In genomic region chr13:113781571-113781970, GRCh38 we compare ENCODE assay signal across 26 cellular contexts. TPM values are rescaled to one million over a fixed set of nuclear protein-coding genes. Genes with fewer than 3 reads are reported as not detected.
DNase-seq lines count a peak whose midpoint lies in the region; ATAC-seq, FAIRE-seq and TF ChIP-seq lines count a peak whose summit lies in the region.
"Had no signal": no experiment of that assay in that cellular context is flagged by ENCODE, and none has a peak within 500 bp of the region (broad histone marks: within the 10 kb centered on the region; RNA-seq: fewer than 3 reads in every experiment).

No MANE protein-coding gene starts in this region.

- H3K27me3 Mint-ChIP-seq in MCF 10A (ENCODE audit: insufficient read depth, unreplicated experiment) = no peaks in the 10 kb centered on the region
- peaks cover 33% of the 10 kb centered on the region for H3K27me3 Mint-ChIP-seq in activated T-cell treated with anti-CD3 and anti-CD28 coated beads, Interleukin-2, amount 50 U/mL, for 72 hours (ENCODE audit: low read depth)

- no peak overlapping the region for H3K4me3 ChIP-seq in breast epithelium
- H3K4me3 ChIP-seq in bronchial epithelial cell (ENCODE audit: low read depth, low read length) = no peak overlapping the region
- H3K4me3 ChIP-seq in fibroblast of the aortic adventitia (ENCODE audit: low read depth, low read length) = no peak overlapping the region
- H3K4me3 ChIP-seq: BLaER1, GM12878 had no signal

- H3K9me3 Mint-ChIP-seq in MCF 10A (ENCODE audit: unreplicated experiment) = no peaks in the 10 kb centered on the region
- H3K9me3 Mint-ChIP-seq in activated T-cell treated with anti-CD3 and anti-CD28 coated beads, Interleukin-2, amount 50 U/mL, for 72 hours = no peaks in the 10 kb centered on the region

- no peak overlapping the region for H3K4me3 Mint-ChIP-seq in MCF 10A (ENCODE audit: unreplicated experiment)
- H3K4me3 Mint-ChIP-seq in activated T-cell treated with anti-CD3 and anti-CD28 coated beads, Interleukin-2, amount 50 U/mL, for 72 hours = no peak overlapping the region
- H3K4me3 Mint-ChIP-seq: CD4-positive, CD25-positive, alpha-beta regulatory T cell had no signal

- peaks cover 0 to 17% of the 10 kb centered on the region in 2 donors for H3K27me3 ChIP-seq in breast epithelium
- H3K27me3 ChIP-seq in bronchial epithelial cell (ENCODE audit: control insufficient read depth, insufficient read depth, low read length) = no peaks in the 10 kb centered on the region
- H3K27me3 ChIP-seq: BLaER1 had no signal

- no peak for TF ChIP-seq POLR2A in breast epithelium (IDR thresholded peaks at IDR 0.05)
- no peak for TF ChIP-seq POLR2A in GM12892 (IDR thresholded peaks at IDR 0.05; ENCODE audit: low read depth, low read length)

- H3K36me3 ChIP-seq in breast epithelium (no peaks in the 10 kb centered on the region), bronchial epithelial cell (ENCODE audit: control insufficient read depth, insufficient read depth, low read length) (no peaks in the 10 kb centered on the region)

- H3K27ac Mint-ChIP-seq in MCF 10A (ENCODE audit: low read depth, unreplicated experiment) = peak overlapping the region; percentile 20
- H3K27ac Mint-ChIP-seq in activated T-cell treated with anti-CD3 and anti-CD28 coated beads, Interleukin-2, amount 50 U/mL, for 72 hours = no peak overlapping the region

- DNase-seq in MCF 10A (ENCODE audit: unreplicated experiment) (peak; percentile 9), breast epithelium (ENCODE audit: low spot score in 2 of 2) (no peak), bronchial epithelial cell (ENCODE audit: low read depth) (peak; percentile 76), fibroblast of the aortic adventitia (ENCODE audit: low read depth) (no peak), hippocampal formation (lab: John Stamatoyannopoulos, UW) (no peak), GM12892 (ENCODE audit: insufficient read length) (no peak)
- DNase-seq in activated T-cell treated with anti-CD3 and anti-CD28 coated beads, Interleukin-2, amount 50 U/mL, for 72 hours = no peak
- DNase-seq: ACHN; CD4-positive, CD25-positive, alpha-beta regulatory T cell; EL; GDM1; HCEC 1CT; KG1; NCI-H1048; NCI-H1417; NCI-H1694; NCI-H2029 treated with DMSO at 0.1 percent for 48 hours; NCI-H2227 treated with DMSO at 0.1 percent for 48 hours; NCI-H526 treated with DMSO at 0.1 percent for 48 hours; SHP77 treated with DMSO at 0.1 percent for 48 hours had no signal

- POLR2A ChIA-PET in MCF 10A (lab: Yijun Ruan, JAX) = no interaction called here

- H3K4me1 ChIP-seq in breast epithelium = no peaks in the 10 kb centered on the region

- ATAC-seq in activated T-cell treated with anti-CD3 and anti-CD28 coated beads, Interleukin-2, amount 50 U/mL, for 72 hours (replicated peaks in 1 of 2) = no peak
- ATAC-seq in GM21515 (IDR thresholded peaks at IDR 0.05; ENCODE audit: unreplicated experiment) = no peak
- ATAC-seq: GM12878, Panc1 had no signal

- no TSS peak for BruUV-seq in MCF 10A (replicated peaks; lab: Mats Ljungman, UMichigan)

- no peaks in the 10 kb centered on the region for H3K9me3 ChIP-seq in breast epithelium

- H3K36me3 Mint-ChIP-seq in MCF 10A (ENCODE audit: insufficient read depth, unreplicated experiment) = no peaks in the 10 kb centered on the region
- H3K36me3 Mint-ChIP-seq in activated T-cell treated with anti-CD3 and anti-CD28 coated beads, Interleukin-2, amount 50 U/mL, for 72 hours (ENCODE audit: insufficient read depth in 2 of 2) = no peaks in the 10 kb centered on the region
- H3K36me3 Mint-ChIP-seq: CD4-positive, CD25-positive, alpha-beta regulatory T cell had no signal

- CTCF ChIA-PET in MCF 10A (lab: Yijun Ruan, JAX) = interaction anchor here (0.6 to 1.2 kb wide), 3 partner anchors 11 to 273 kb away, joined by 3 read pairs; no protein-coding TSS in a partner anchor

- no peak for FAIRE-seq in bronchial epithelial cell (lab: Jason Lieb, UNC)
- FAIRE-seq in GM12892 (lab: Jason Lieb, UNC) = no peak
- FAIRE-seq: GM12878, H1 had no signal

- no peak for TF ChIP-seq CTCF in MCF 10A (IDR thresholded peaks at IDR 0.05; ENCODE audit: unreplicated experiment)
- no peak for TF ChIP-seq CTCF in breast epithelium (IDR thresholded peaks at IDR 0.05)
- no peak for TF ChIP-seq CTCF in bronchial epithelial cell (IDR thresholded peaks at IDR 0.05; ENCODE audit: insufficient read depth, low read length, severe bottlenecking)
- TF ChIP-seq CTCF in fibroblast of the aortic adventitia (IDR thresholded peaks at IDR 0.05; ENCODE audit: insufficient read depth, low read length) = peak; percentile 38

- intact Hi-C loops in MCF 10A (cut with micrococcal nuclease) (no loop called here), breast epithelium (cut with DNase I; ENCODE audit: low total_unique reads) (no loop called here)

- H3K4me1 Mint-ChIP-seq in MCF 10A (ENCODE audit: insufficient read depth, unreplicated experiment) = peaks cover 6% of the 10 kb centered on the region
- peaks cover 13% of the 10 kb centered on the region for H3K4me1 Mint-ChIP-seq in activated T-cell treated with anti-CD3 and anti-CD28 coated beads, Interleukin-2, amount 50 U/mL, for 72 hours (ENCODE audit: low read depth)
- H3K4me1 Mint-ChIP-seq: CD4-positive, CD25-positive, alpha-beta regulatory T cell had no signal

- H3K27ac ChIP-seq in breast epithelium = no peak overlapping the region
- H3K27ac ChIP-seq: 22Rv1, BLaER1 had no signal

RNA-seq across cellular contexts. Expression of gene TMEM255B, which starts 22.5 kb away (rescaled TPM):
- total RNA-seq in MCF 10A (2022) (7.0 and 15.8 TPM in 2 replicates), breast epithelium (10 to 100 TPM in 1 of 3 donors, 1 to 10 TPM in 2; 2.3 to 11.8 (median 5.2) TPM), bronchial epithelial cell (1.0 and 5.3 TPM in 2 replicates), fibroblast of the aortic adventitia (ENCODE audit: low replicate concordance) (not detected in 2 replicates)
- 0.45 TPM for polyA plus RNA-seq in GM12892 (2012; ENCODE audit: missing spikeins)
- 1 to 10 TPM; 1.2 TPM for total RNA-seq in activated T-cell treated with anti-CD3 and anti-CD28 coated beads, Interleukin-2, amount 50 U/mL, for 72 hours

Comparison
In these comparisons a context has a peak if more than half of its experiments do, and no peak if none do; other contexts are left out.
1. DNase-seq: peak in MCF 10A (single experiment) and bronchial epithelial cell (single experiment); none in breast epithelium (0 of 2), fibroblast of the aortic adventitia (single experiment), hippocampal formation (0 of 2), GM12892 (single experiment) and activated T-cell treated with anti-CD3 and anti-CD28 coated beads, Interleukin-2, amount 50 U/mL, for 72 hours (0 of 2).